Comparison of ENCODE assay signal across 11 cellular contexts in genomic region chr22:22380098-22381030, GRCh38.
A peak's percentile ranks its signal among the peaks of the same experiment; 100 is the strongest.
DNase-seq lines count a peak whose midpoint lies in the region; ATAC-seq and TF ChIP-seq lines count a peak whose summit lies in the region.
"Had no signal": no experiment of that assay in that cellular context is flagged by ENCODE, and none has a peak within 500 bp of the region (broad histone marks: within the 10 kb centered on the region; RNA-seq: fewer than 3 reads in every experiment).

No MANE protein-coding gene starts in this region.

- intact Hi-C loops in activated CD4-positive, alpha-beta T cell treated with anti-CD3 and anti-CD28 coated beads for 36 hours (cut with DNase I, micrococcal nuclease), result no loop called here

- CTCF ChIA-PET in activated CD4-positive, alpha-beta T cell treated with anti-CD3 and anti-CD28 coated beads for 36 hours (lab: Charles Lee), result interaction anchor here (0.9 kb wide), 1 partner anchor 17 kb away, joined by 3 read pairs; no protein-coding TSS in a partner anchor

- ATAC-seq in activated CD4-positive, alpha-beta T cell treated with anti-CD3 and anti-CD28 coated beads for 36 hours, result no peak
- peak; percentile 42 to 63 for ATAC-seq in stimulated activated naive B cell treated with anti-CD40 and anti-IgM and Interleukin-4, amounts not matched to agents 10 μg/mL and 1 μg/mL and 100 μg/mL, for 72 hours (replicated peaks)
- no peak for ATAC-seq in GM21576 (IDR thresholded peaks at IDR 0.05; ENCODE audit: unreplicated experiment)

- H3K27me3 Mint-ChIP-seq in activated CD4-positive, alpha-beta T cell treated with anti-CD3 and anti-CD28 coated beads for 36 hours, result peaks cover 19% of the 10 kb centered on the region
- no peaks in the 10 kb centered on the region for H3K27me3 Mint-ChIP-seq in stimulated activated naive B cell treated with anti-CD40 and anti-IgM and Interleukin-4, amounts not matched to agents 10 μg/mL and 1 μg/mL and 100 μg/mL, for 72 hours

- POLR2A ChIA-PET in activated CD4-positive, alpha-beta T cell treated with anti-CD3 and anti-CD28 coated beads for 36 hours (lab: Charles Lee), result no interaction called here

- no peaks in the 10 kb centered on the region for H3K36me3 Mint-ChIP-seq in activated CD4-positive, alpha-beta T cell treated with anti-CD3 and anti-CD28 coated beads for 36 hours (ENCODE audit: low read depth)
- H3K36me3 Mint-ChIP-seq in stimulated activated naive B cell treated with anti-CD40 and anti-IgM and Interleukin-4, amounts not matched to agents 10 μg/mL and 1 μg/mL and 100 μg/mL, for 72 hours, result no peaks in the 10 kb centered on the region

- H3K9me3 Mint-ChIP-seq in activated CD4-positive, alpha-beta T cell treated with anti-CD3 and anti-CD28 coated beads for 36 hours (ENCODE audit: low read depth), result no peaks in the 10 kb centered on the region
- H3K9me3 Mint-ChIP-seq in stimulated activated naive B cell treated with anti-CD40 and anti-IgM and Interleukin-4, amounts not matched to agents 10 μg/mL and 1 μg/mL and 100 μg/mL, for 72 hours, result no peaks in the 10 kb centered on the region

- no peak overlapping the region for H3K27ac Mint-ChIP-seq in activated CD4-positive, alpha-beta T cell treated with anti-CD3 and anti-CD28 coated beads for 36 hours
- peak overlapping the region; percentile 72 for H3K27ac Mint-ChIP-seq in stimulated activated naive B cell treated with anti-CD40 and anti-IgM and Interleukin-4, amounts not matched to agents 10 μg/mL and 1 μg/mL and 100 μg/mL, for 72 hours

- H3K4me3 ChIP-seq in epithelial cell of proximal tubule (ENCODE audit: low read depth, low read length), result no peak overlapping the region
- H3K4me3 ChIP-seq: skin epidermis had no signal

- TF ChIP-seq CTCF in epithelial cell of proximal tubule (conservative IDR thresholded peaks at IDR 0.05; ENCODE audit: low read depth, low read length), result peak; percentile 24

- H3K4me1 Mint-ChIP-seq in activated CD4-positive, alpha-beta T cell treated with anti-CD3 and anti-CD28 coated beads for 36 hours, result no peaks in the 10 kb centered on the region
- H3K4me1 Mint-ChIP-seq in stimulated activated naive B cell treated with anti-CD40 and anti-IgM and Interleukin-4, amounts not matched to agents 10 μg/mL and 1 μg/mL and 100 μg/mL, for 72 hours, result peaks cover 54% of the 10 kb centered on the region in 2 donors

- DNase-seq in activated CD4-positive, alpha-beta T cell treated with anti-CD3 and anti-CD28 coated beads for 36 hours, result peak; percentile 19
- no peak for DNase-seq in activated CD4-positive, alpha-beta T cell treated with anti-CD3 and anti-CD28 coated beads, Interleukin-2, amount 50 U/mL, for 48 hours
- DNase-seq in NCI-H146 (lab: John Stamatoyannopoulos, UW) (peak; percentile 67), epithelial cell of proximal tubule (ENCODE audit: low read depth) (no peak), kidney glomerular epithelial cell (lab: John Stamatoyannopoulos, UW) (no peak)
- DNase-seq in stimulated activated naive B cell treated with anti-CD40 and anti-IgM and Interleukin-4, amounts not matched to agents 10 μg/mL and 1 μg/mL and 100 μg/mL, for 72 hours, result no peak
- no peak for DNase-seq in effector CD8-positive, alpha-beta T cell (lab: John Stamatoyannopoulos, UW)
- DNase-seq: activated naive CD4-positive, alpha-beta T cell treated with anti-CD3 and anti-CD28 coated beads, Interleukin-2, amount 50 U/mL, for 16 hours; NCI-H1436 treated with DMSO at 0.1 percent for 48 hours had no signal

- no peak overlapping the region for H3K4me3 Mint-ChIP-seq in activated CD4-positive, alpha-beta T cell treated with anti-CD3 and anti-CD28 coated beads for 36 hours
- H3K4me3 Mint-ChIP-seq in stimulated activated naive B cell treated with anti-CD40 and anti-IgM and Interleukin-4, amounts not matched to agents 10 μg/mL and 1 μg/mL and 100 μg/mL, for 72 hours, result peak overlapping the region; percentile 42 to 70

Comparison
In these comparisons a context has a peak if more than half of its experiments do, and no peak if none do; other contexts are left out.
1. DNase-seq: peak in activated CD4-positive, alpha-beta T cell treated with anti-CD3 and anti-CD28 coated beads for 36 hours (single experiment) and NCI-H146 (single experiment); none in activated CD4-positive, alpha-beta T cell treated with anti-CD3 and anti-CD28 coated beads, Interleukin-2, amount 50 U/mL, for 48 hours (0 of 2), epithelial cell of proximal tubule (single experiment), stimulated activated naive B cell treated with anti-CD40 and anti-IgM and Interleukin-4, amounts not matched to agents 10 μg/mL and 1 μg/mL and 100 μg/mL, for 72 hours (single experiment), effector CD8-positive, alpha-beta T cell (single experiment) and kidney glomerular epithelial cell (single experiment).
2. ATAC-seq: peak in stimulated activated naive B cell treated with anti-CD40 and anti-IgM and Interleukin-4, amounts not matched to agents 10 μg/mL and 1 μg/mL and 100 μg/mL, for 72 hours (2 of 2); none in activated CD4-positive, alpha-beta T cell treated with anti-CD3 and anti-CD28 coated beads for 36 hours (single experiment) and GM21576 (single experiment).